8 cellular contexts compared by ENCODE assay signal in genomic region chr18:657998-658946, GRCh38. TPM values are rescaled to one million over a fixed set of nuclear protein-coding genes. Genes with fewer than 3 reads are reported as not detected.
DNase-seq lines count a peak whose midpoint lies in the region; ATAC-seq, FAIRE-seq and TF ChIP-seq lines count a peak whose summit lies in the region.

No MANE protein-coding gene starts in this region.

- intact Hi-C loops in esophagus muscularis mucosa (cut with DNase I), result no loop called here

- H3K4me1 ChIP-seq in esophagus muscularis mucosa (peaks cover 9 to 24% (median 19%) of the 10 kb centered on the region in 4 donors), mucosa of rectum (ENCODE audit: control insufficient read depth in 2 of 2, insufficient read depth in 2 of 2, low read length in 2 of 2) (peaks cover 3 to 8% of the 10 kb centered on the region in 2 donors)

- TF ChIP-seq CTCF in esophagus muscularis mucosa (IDR thresholded peaks at IDR 0.05), result no peak

- H3K4me3 Mint-ChIP-seq in stimulated activated memory B cell treated with anti-CD40 and anti-IgM and Interleukin-4, amounts not matched to agents 10 μg/mL and 1 μg/mL and 100 μg/mL, for 72 hours, result peak overlapping the region; percentile 75

- 4% methylated on average over 44 of the region's 72 CpGs for WGBS in esophagus muscularis mucosa

- H3K9me3 ChIP-seq in esophagus muscularis mucosa (no peaks in the 10 kb centered on the region), mucosa of rectum (ENCODE audit: control insufficient read depth in 2 of 2, low read length in 2 of 2) (no peaks in the 10 kb centered on the region)

- TF ChIP-seq EP300 in esophagus muscularis mucosa (IDR thresholded peaks at IDR 0.05), result no peak

- peak; percentile 61 for ATAC-seq in GM21447 (IDR thresholded peaks at IDR 0.05; ENCODE audit: unreplicated experiment)
- peak; percentile 82 for ATAC-seq in stimulated activated memory B cell treated with anti-CD40 and anti-IgM and Interleukin-4, amounts not matched to agents 10 μg/mL and 1 μg/mL and 100 μg/mL, for 72 hours

- no peak for TF ChIP-seq POLR2A in esophagus muscularis mucosa (IDR thresholded peaks at IDR 0.05; ENCODE audit: low read depth)

- no peak for FAIRE-seq in HTR-8/SVneo (lab: Jason Lieb, UNC)

- H3K27me3 ChIP-seq in esophagus muscularis mucosa (peaks cover 0 to 50% (median 3%) of the 10 kb centered on the region in 4 donors), mucosa of rectum (ENCODE audit: control insufficient read depth in 2 of 2, insufficient read depth in 2 of 2, low read length in 2 of 2) (peaks cover 0 to 2% of the 10 kb centered on the region in 2 donors)

- peaks cover 17% of the 10 kb centered on the region for H3K4me1 Mint-ChIP-seq in stimulated activated memory B cell treated with anti-CD40 and anti-IgM and Interleukin-4, amounts not matched to agents 10 μg/mL and 1 μg/mL and 100 μg/mL, for 72 hours

- peak overlapping the region; percentile 56 to 69 for H3K9ac ChIP-seq in mucosa of rectum (ENCODE audit: low read depth in 1 of 2, low read length in 2 of 2)

- peak overlapping the region in 3 of 4 donors; percentile 52 to 72 (median 53) for H3K27ac ChIP-seq in esophagus muscularis mucosa (replicated peaks in 1 of 4)
- peak overlapping the region; percentile 76 to 78 for H3K27ac ChIP-seq in mucosa of rectum (ENCODE audit: low read depth in 2 of 2, low read length in 2 of 2)

- H3K9me3 Mint-ChIP-seq in stimulated activated memory B cell treated with anti-CD40 and anti-IgM and Interleukin-4, amounts not matched to agents 10 μg/mL and 1 μg/mL and 100 μg/mL, for 72 hours, result peaks cover 3% of the 10 kb centered on the region

- H3K27me3 Mint-ChIP-seq in stimulated activated memory B cell treated with anti-CD40 and anti-IgM and Interleukin-4, amounts not matched to agents 10 μg/mL and 1 μg/mL and 100 μg/mL, for 72 hours, result peaks cover 42% of the 10 kb centered on the region

- no peak overlapping the region for H3K27ac Mint-ChIP-seq in stimulated activated memory B cell treated with anti-CD40 and anti-IgM and Interleukin-4, amounts not matched to agents 10 μg/mL and 1 μg/mL and 100 μg/mL, for 72 hours

- H3K4me3 ChIP-seq in esophagus muscularis mucosa, result peak overlapping the region; percentile 65 to 85 (median 78)
- peak overlapping the region; percentile 71 to 83 for H3K4me3 ChIP-seq in mucosa of rectum (ENCODE audit: low read length in 2 of 2)

- H3K36me3 Mint-ChIP-seq in stimulated activated memory B cell treated with anti-CD40 and anti-IgM and Interleukin-4, amounts not matched to agents 10 μg/mL and 1 μg/mL and 100 μg/mL, for 72 hours, result peaks cover 5% of the 10 kb centered on the region

- DNase-seq in DMS153 treated with DMSO at 0.1 percent for 48 hours (lab: John Stamatoyannopoulos, UW; ENCODE audit: unreplicated experiment), result peak; percentile 60
- peak; percentile 81 for DNase-seq in HTR-8/SVneo (ENCODE audit: insufficient read length, low spot score)
- DNase-seq in NOMO-1 (lab: John Stamatoyannopoulos, UW; ENCODE audit: unreplicated experiment in 2 of 2), result peak; percentile 81 to 87
- peak; percentile 82 for DNase-seq in activated CD8-positive, alpha-beta memory T cell treated with anti-CD3 and anti-CD28 coated beads, Interleukin-2, amount 50 U/mL, for 48 hours
- DNase-seq in esophagus muscularis mucosa (ENCODE audit: extremely low spot score), result no peak

- no peaks in the 10 kb centered on the region for H3K36me3 ChIP-seq in esophagus muscularis mucosa
- peaks cover 0 to 2% of the 10 kb centered on the region in 2 donors for H3K36me3 ChIP-seq in mucosa of rectum (ENCODE audit: control insufficient read depth in 2 of 2, insufficient read depth in 2 of 2, low read length in 2 of 2)

RNA-seq across cellular contexts. Expression of gene TYMS, which starts 0.8 kb away (rescaled TPM):
- 1 to 10 TPM in 3 of 4 donors, under 1 TPM in 1; 0.42 to 3.8 (median 2.2) TPM for total RNA-seq in esophagus muscularis mucosa

RNA-seq across cellular contexts. Expression of gene ENOSF1, which starts 54.2 kb away (rescaled TPM):
- total RNA-seq in esophagus muscularis mucosa, result 10 to 100 TPM; 21.6 to 53.2 (median 26.1) TPM
